In the genomic region with DNA sequence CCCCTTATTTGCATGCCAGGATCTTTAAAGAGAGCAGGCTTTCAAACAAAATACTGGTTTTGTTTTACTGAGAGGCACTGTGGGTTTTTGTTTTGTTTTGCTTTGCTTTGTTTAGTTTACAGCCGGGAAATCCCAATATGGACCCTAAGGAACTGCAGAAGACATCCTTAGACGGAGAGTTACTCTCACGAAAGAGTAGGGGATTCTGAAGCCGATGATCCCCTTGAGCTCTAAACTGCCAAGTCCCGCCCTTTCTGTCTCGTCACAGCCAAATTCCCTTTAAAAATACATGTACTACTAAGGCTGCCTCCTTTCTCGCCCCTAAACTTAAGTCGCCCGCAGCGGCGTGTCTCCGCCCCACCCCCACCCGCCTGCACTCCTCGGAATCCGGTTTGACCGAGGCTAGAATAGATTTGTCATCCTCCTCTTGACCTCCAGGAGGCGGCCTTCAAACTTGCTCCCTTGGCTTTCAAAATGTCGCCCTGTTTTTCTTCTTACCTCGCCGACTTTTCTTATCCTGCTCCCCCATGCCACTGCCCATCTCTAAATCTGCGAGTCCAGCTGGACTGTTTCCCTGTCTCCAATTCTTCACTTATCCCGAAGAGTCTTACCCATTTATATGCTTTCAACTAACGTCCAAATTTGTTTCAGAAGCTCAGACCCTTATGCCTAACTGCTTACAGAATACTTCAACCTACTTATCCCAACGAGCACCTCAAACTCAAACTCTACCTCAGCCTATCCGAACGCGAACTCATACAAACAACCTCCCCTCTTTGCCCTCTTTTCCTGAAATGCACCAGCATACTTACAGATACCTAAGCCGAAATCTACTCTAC, we compare ENCODE assay signal across 8 cellular contexts. TPM values are rescaled to one million over a fixed set of nuclear protein-coding genes. Genes with fewer than 3 reads are reported as not detected.
A peak's percentile ranks its signal among the peaks of the same experiment; 100 is the strongest.
DNase-seq lines count a peak whose midpoint lies in the region; TF ChIP-seq lines count a peak whose summit lies in the region.

No MANE protein-coding gene starts in this region.

- no peaks in the 10 kb centered on the region for H3K36me3 Mint-ChIP-seq in type B pancreatic cell

- H3K36me3 ChIP-seq in cardiac muscle cell (no peaks in the 10 kb centered on the region), parathyroid adenoma (ENCODE audit: control insufficient read depth, insufficient read depth, low read length) (no peaks in the 10 kb centered on the region)

- H3K27me3 ChIP-seq in cardiac muscle cell = no peaks in the 10 kb centered on the region
- H3K27me3 ChIP-seq in parathyroid adenoma (ENCODE audit: control insufficient read depth, insufficient read depth, low read length) = no peaks in the 10 kb centered on the region

- TF ChIP-seq CTCF in cardiac muscle cell (IDR thresholded peaks at IDR 0.05; ENCODE audit: low read depth, low read length) (peak; percentile 66), parathyroid adenoma (IDR thresholded peaks at IDR 0.05) (peak; percentile 51), type B pancreatic cell (conservative IDR thresholded peaks at IDR 0.05) (peak; percentile 74)

- H3K9me3 ChIP-seq in cardiac muscle cell (ENCODE audit: low read depth) (no peaks in the 10 kb centered on the region), parathyroid adenoma (ENCODE audit: control insufficient read depth, low read length) (no peaks in the 10 kb centered on the region)

- H3K27ac ChIP-seq in cardiac muscle cell = peak overlapping the region; percentile 98
- H3K27ac ChIP-seq in parathyroid adenoma = peak overlapping the region; percentile 98

- peak overlapping the region; percentile 97 for H3K4me2 ChIP-seq in parathyroid adenoma (ENCODE audit: low read length)

- H3K9me3 Mint-ChIP-seq in type B pancreatic cell = no peaks in the 10 kb centered on the region

- H3K4me1 Mint-ChIP-seq in type B pancreatic cell (ENCODE audit: unreplicated experiment) = no peaks in the 10 kb centered on the region

- H3K27me3 Mint-ChIP-seq in type B pancreatic cell = no peaks in the 10 kb centered on the region

- no peak overlapping the region for H3K4me3 Mint-ChIP-seq in type B pancreatic cell

- no peak overlapping the region for H3K27ac Mint-ChIP-seq in type B pancreatic cell

- peak overlapping the region; percentile 88 for H2AFZ ChIP-seq in parathyroid adenoma

- DNase-seq in EH (ENCODE audit: low read depth) = peak; percentile 92
- peak; percentile 90 for DNase-seq in HCEC 1CT
- peak; percentile 100 for DNase-seq in NAMALWA (ENCODE audit: low spot score)
- peak; percentile 92 for DNase-seq in SK-N-DZ (ENCODE audit: low spot score)
- DNase-seq in activated naive CD4-positive, alpha-beta T cell treated with anti-CD3 and anti-CD28 coated beads, Interleukin-2, amount 50 U/mL, for 16 hours = peak; percentile 69
- DNase-seq in cardiac muscle cell (ENCODE audit: low read depth in 1 of 2, low spot score in 1 of 2) = peak; percentile 86 to 95
- peak; percentile 82 for DNase-seq in type B pancreatic cell (ENCODE audit: extremely low spot score, unreplicated experiment)

- H3K4me1 ChIP-seq in cardiac muscle cell (ENCODE audit: low read depth) (no peaks in the 10 kb centered on the region), parathyroid adenoma (peaks cover 2% of the 10 kb centered on the region)

- H3K9ac ChIP-seq in parathyroid adenoma = no peak overlapping the region

- H3K4me3 ChIP-seq in cardiac muscle cell (peak overlapping the region; percentile 75), parathyroid adenoma (ENCODE audit: low read depth, low read length) (peak overlapping the region; percentile 93)

- H3K79me2 ChIP-seq in parathyroid adenoma = peaks cover 2% of the 10 kb centered on the region

RNA-seq across cellular contexts. Expression of a gene that starts 11.0 kb away (rescaled TPM):
- 32.8 and 33.7 TPM in 2 replicates for polyA plus RNA-seq in SK-N-DZ (2014; cell fraction: cytosol; rRNA removed)
- 37.5 and 43.6 TPM in 2 replicates for polyA plus RNA-seq in SK-N-DZ (2014; cell fraction: nucleus; rRNA removed)
- 26.2 and 46.0 TPM in 2 replicates for total RNA-seq in cardiac muscle cell
- polyA plus RNA-seq in cardiac muscle cell = 32.5 and 34.0 TPM in 2 replicates
- total RNA-seq in type B pancreatic cell (ENCODE audit: low replicate concordance) = 15.6 and 20.1 TPM in 2 replicates

RNA-seq across cellular contexts. Expression of a gene that starts 29.3 kb away (rescaled TPM):
- polyA plus RNA-seq in SK-N-DZ (2014; cell fraction: cytosol; rRNA removed) = 22.6 and 27.0 TPM in 2 replicates
- 20.1 and 27.6 TPM in 2 replicates for polyA plus RNA-seq in SK-N-DZ (2014; cell fraction: nucleus; rRNA removed)
- total RNA-seq in cardiac muscle cell (19.2 and 21.9 TPM in 2 replicates), type B pancreatic cell (ENCODE audit: low replicate concordance) (5.4 and 16.2 TPM in 2 replicates)
- 20.0 and 23.3 TPM in 2 replicates for polyA plus RNA-seq in cardiac muscle cell

RNA-seq across cellular contexts. Expression of a gene that starts 39.2 kb away (rescaled TPM):
- polyA plus RNA-seq in SK-N-DZ (2014; cell fraction: cytosol; rRNA removed) = 49.6 and 65.4 TPM in 2 replicates
- polyA plus RNA-seq in SK-N-DZ (2014; cell fraction: nucleus; rRNA removed) = 23.3 and 41.1 TPM in 2 replicates
- total RNA-seq in cardiac muscle cell = 18.1 and 19.1 TPM in 2 replicates
- 74.9 and 75.8 TPM in 2 replicates for polyA plus RNA-seq in cardiac muscle cell
- total RNA-seq in type B pancreatic cell (ENCODE audit: low replicate concordance) = 60.8 and 72.2 TPM in 2 replicates

RNA-seq across cellular contexts. Expression of a gene that starts 48.3 kb away (rescaled TPM):
- polyA plus RNA-seq in SK-N-DZ (2014; cell fraction: cytosol; rRNA removed) = 3.9 and 4.5 TPM in 2 replicates
- 43.9 and 44.1 TPM in 2 replicates for polyA plus RNA-seq in SK-N-DZ (2014; cell fraction: nucleus; rRNA removed)
- total RNA-seq in cardiac muscle cell (1.0 and 1.3 TPM in 2 replicates), type B pancreatic cell (ENCODE audit: low replicate concordance) (21.0 and 33.1 TPM in 2 replicates)
- polyA plus RNA-seq in cardiac muscle cell = 0.56 and 2.3 TPM in 2 replicates

Comparison
In these comparisons a context has a peak if more than half of its experiments do, and no peak if none do; other contexts are left out.
1. Peak in every context shown above with its lines: DNase-seq, H3K4me3 ChIP-seq and H3K27ac ChIP-seq.